Comparison of ENCODE assay signal across 37 cellular contexts in genomic region chr17:61589990-61590389, GRCh38. TPM values are rescaled to one million over a fixed set of nuclear protein-coding genes. Genes with fewer than 3 reads are reported as not detected.
"Had no signal": no experiment of that assay in that cellular context is flagged by ENCODE, and none has a peak within 500 bp of the region (broad histone marks: within the 10 kb centered on the region; RNA-seq: fewer than 3 reads in every experiment).

No MANE protein-coding gene starts in this region.

- DNase-seq: activated effector memory CD4-positive, alpha-beta T cell treated with anti-CD3 and anti-CD28 coated beads, Interleukin-2, amount 50 U/mL, for 16 hours; activated effector memory CD4-positive, alpha-beta T cell treated with Interleukin-2 at 50 U/mL for 16 hours; activated gamma-delta T cell; activated gamma-delta T cell treated with Interleukin-2 at 50 U/mL for 16 hours; activated naive CD4-positive, alpha-beta T cell; activated naive CD4-positive, alpha-beta T cell treated with anti-CD3 and anti-CD28 coated beads for 36 hours; activated naive CD4-positive, alpha-beta T cell treated with anti-CD3 and anti-CD28 coated beads, Interleukin-2, amount 10 ng/mL, durations not matched to agents 7 days and 5 days; activated naive CD4-positive, alpha-beta T cell treated with anti-CD3 and anti-CD28 coated beads, Interleukin-2, amount 50 U/mL, for 16 hours; activated naive CD4-positive, alpha-beta T cell treated with Interleukin-2 at 50 U/mL for 16 hours; activated naive CD8-positive, alpha-beta T cell treated with anti-CD3 and anti-CD28 coated beads for 36 hours; activated naive CD8-positive, alpha-beta T cell treated with anti-CD3 and anti-CD28 coated beads, Interleukin-2, amount 10 ng/mL, durations not matched to agents 7 days and 5 days; activated naive CD8-positive, alpha-beta T cell treated with anti-CD3 and anti-CD28 coated beads, Interleukin-2, amount 50 U/mL, for 24 hours; activated T-cell treated with anti-CD3 and anti-CD28 coated beads, Interleukin-2, amount 50 U/mL, for 1 hour; activated T-cell treated with anti-CD3 and anti-CD28 coated beads, Interleukin-2, amount 50 U/mL, for 24 hours; activated T-cell treated with anti-CD3 and anti-CD28 coated beads, Interleukin-2, amount 50 U/mL, for 4 hours; activated T-cell treated with anti-CD3 and anti-CD28 coated beads, Interleukin-2, amount 50 U/mL, for 48 hours; activated T-cell treated with anti-CD3 and anti-CD28 coated beads, Interleukin-2, amount 50 U/mL, for 72 hours; adrenal gland; amniotic stem cell; amygdala; anterior cingulate cortex; aorta; body of pancreas; brain microvascular endothelial cell; caudate nucleus; central memory CD4-positive, alpha-beta T cell; cerebellar nuclear complex had no signal

- ATAC-seq: activated naive CD4-positive, alpha-beta T cell treated with anti-CD3 and anti-CD28 coated beads, Interleukin-2, amount 50 U/mL, for 72 hours; activated naive CD8-positive, alpha-beta T cell treated with anti-CD3 and anti-CD28 coated beads, Interleukin-2, amount 50 U/mL, for 24 hours; activated T-cell treated with anti-CD3 and anti-CD28 coated beads, Interleukin-2, amount 50 U/mL, for 4 hours; activated T-cell treated with anti-CD3 and anti-CD28 coated beads, Interleukin-2, amount 50 U/mL, for 72 hours; activated T-helper 17 cell treated with anti-CD3 and anti-CD28 coated beads, Interleukin-2, amount 50 U/mL, for 72 hours; body of pancreas had no signal

- FAIRE-seq: astrocyte, bronchial epithelial cell had no signal

- H3K27ac ChIP-seq: adrenal gland, ascending aorta, body of pancreas, brain microvascular endothelial cell, breast epithelium, cardiac muscle cell had no signal

- H3K4me1 ChIP-seq: adrenal gland, ascending aorta, body of pancreas, breast epithelium had no signal

- H3K27me3 ChIP-seq: ascending aorta, body of pancreas, brain microvascular endothelial cell had no signal

RNA-seq across cellular contexts. Expression of gene NACA2, which starts 1.0 kb away (rescaled TPM):
- total RNA-seq: activated naive CD4-positive, alpha-beta T cell treated with anti-CD3 and anti-CD28 coated beads for 36 hours; activated naive CD4-positive, alpha-beta T cell treated with anti-CD3 and anti-CD28 coated beads, Interleukin-2, amount 50 U/mL, for 72 hours; activated naive CD8-positive, alpha-beta T cell treated with anti-CD3 and anti-CD28 coated beads for 36 hours; activated naive CD8-positive, alpha-beta T cell treated with anti-CD3 and anti-CD28 coated beads, Interleukin-2, amount 10 ng/mL, durations not matched to agents 7 days and 5 days; activated T-cell treated with anti-CD3 and anti-CD28 coated beads, Interleukin-2, amount 50 U/mL, for 4 hours; activated T-cell treated with anti-CD3 and anti-CD28 coated beads, Interleukin-2, amount 50 U/mL, for 72 hours; activated T-helper 17 cell treated with anti-CD3 and anti-CD28 coated beads, Interleukin-2, amount 50 U/mL, for 72 hours; activated T-helper 2 cell treated with anti-CD3 and anti-CD28 coated beads, Interferon-gamma antibody, Interleukin-2, Interleukin-4, amounts not matched to agents 10 μg/mL and 5 μg/mL and 100 μg/mL, durations not matched to agents 14 hours and 24 hours and 36 hours; adrenal gland; aorta; ascending aorta; astrocyte; breast epithelium; bronchial epithelial cell; cardiac muscle cell; cardiac septum; cerebellum had no signal
- polyA plus RNA-seq: cardiac muscle cell had no signal
